In genomic region chr1:100250264-100250663, GRCh38 we compare ENCODE assay signal across 8 cellular contexts. TPM values are rescaled to one million over a fixed set of nuclear protein-coding genes. Genes with fewer than 3 reads are reported as not detected.
DNase-seq lines count a peak whose midpoint lies in the region; FAIRE-seq and TF ChIP-seq lines count a peak whose summit lies in the region.

No MANE protein-coding gene starts in this region.

- intact Hi-C loops in testis (cut with DNase I; ENCODE audit: low total_unique reads): no loop called here

- WGBS in testis, 2 donors: 0% methylated on average over 1 of the region's 1 CpG

- H3K27me3 ChIP-seq in WERI-Rb-1 (ENCODE audit: insufficient read depth, low read depth, severe bottlenecking): no peaks in the 10 kb centered on the region
- H3K27me3 ChIP-seq in keratinocyte (ENCODE audit: control insufficient read depth, extremely low read depth, insufficient read depth, low read length): no peaks in the 10 kb centered on the region
- no peaks in the 10 kb centered on the region for H3K27me3 ChIP-seq in testis

- H3K36me3 ChIP-seq in WERI-Rb-1 (no peaks in the 10 kb centered on the region), keratinocyte (ENCODE audit: control insufficient read depth in 2 of 2, extremely low read depth in 1 of 2, insufficient read depth in 2 of 2, low read length in 2 of 2) (no peaks in the 10 kb centered on the region), testis (ENCODE audit: low read depth, missing control alignments) (no peaks in the 10 kb centered on the region)

- H3K9me3 ChIP-seq in WERI-Rb-1 (ENCODE audit: severe bottlenecking) (no peaks in the 10 kb centered on the region), keratinocyte (ENCODE audit: control insufficient read depth, low read depth, low read length) (no peaks in the 10 kb centered on the region), testis (no peaks in the 10 kb centered on the region)

- H3K9ac ChIP-seq in keratinocyte (ENCODE audit: control insufficient read depth, extremely low read depth, insufficient read depth, low read length): peak overlapping the region; percentile 88

- peak overlapping the region; percentile 81 for H3K4me2 ChIP-seq in keratinocyte (ENCODE audit: control insufficient read depth, extremely low read depth, insufficient read depth, low read depth, low read length)

- dilution Hi-C loops in keratinocyte (cut with MboI; ENCODE audit: extremely low pct_ligation_motif_present, low sequenced_read_pairs): no loop called here

- H3K9me1 ChIP-seq in keratinocyte (ENCODE audit: control insufficient read depth, extremely low read depth, insufficient read depth, low read length): no peaks in the 10 kb centered on the region

- H3K4me3 ChIP-seq in WERI-Rb-1 (ENCODE audit: low read depth, low read length) (peak overlapping the region; percentile 69), keratinocyte (ENCODE audit: control insufficient read depth in 2 of 3, extremely low read depth in 1 of 3, insufficient read depth in 2 of 3, low read depth in 1 of 3, low read length in 3 of 3) (peak overlapping the region; percentile 70 to 96 (median 88)), testis (peak overlapping the region; percentile 74 to 83)

- TF ChIP-seq CTCF in WERI-Rb-1 (IDR thresholded peaks at IDR 0.05; ENCODE audit: low read depth, low read length): no peak
- TF ChIP-seq CTCF in keratinocyte (optimal IDR thresholded peaks at IDR 0.05 in 1 of 3, IDR thresholded peaks at IDR 0.05 in 1 of 3, conservative IDR thresholded peaks at IDR 0.05 in 1 of 3; ENCODE audit: extremely low read depth in 1 of 3, insufficient read depth in 2 of 3, low read length in 3 of 3): no peak
- TF ChIP-seq CTCF in testis (IDR thresholded peaks at IDR 0.05): no peak

- DNase-seq in DMS 273 (lab: John Stamatoyannopoulos, UW; ENCODE audit: unreplicated experiment) (peak; percentile 26), DMS 273 treated with DMSO at 0.1 percent for 48 hours (lab: John Stamatoyannopoulos, UW) (no peak), WERI-Rb-1 (no peak), keratinocyte (ENCODE audit: low read depth, low spot score) (no peak), testis (no peak), activated T-cell treated with anti-CD3 and anti-CD28 coated beads for 4 hours (no peak), NCI-H1930 (lab: John Stamatoyannopoulos, UW) (no peak), NCI-H345 treated with DMSO at 0.1 percent for 48 hours (lab: John Stamatoyannopoulos, UW; ENCODE audit: unreplicated experiment) (no peak)

- no peak for TF ChIP-seq POLR2A in testis (IDR thresholded peaks at IDR 0.05)

- no peaks in the 10 kb centered on the region for H4K20me1 ChIP-seq in keratinocyte (ENCODE audit: control insufficient read depth, extremely low read depth, insufficient read depth, low read length)

- peaks cover 29% of the 10 kb centered on the region for H3K79me2 ChIP-seq in keratinocyte (ENCODE audit: control insufficient read depth, insufficient read depth, low read length)

- no peak for FAIRE-seq in keratinocyte (lab: Jason Lieb, UNC)

- H3K4me1 ChIP-seq in keratinocyte (ENCODE audit: control insufficient read depth, extremely low read depth, insufficient read depth, low read length) (peaks cover 12% of the 10 kb centered on the region), testis (peaks cover 7% of the 10 kb centered on the region)

- H3K27ac ChIP-seq in WERI-Rb-1 (no peak overlapping the region), keratinocyte (ENCODE audit: control insufficient read depth, insufficient read depth, low read length) (peak overlapping the region; percentile 85), testis (peak overlapping the region; percentile 51 to 86)

- peak overlapping the region; percentile 95 for H2AFZ ChIP-seq in keratinocyte (ENCODE audit: control insufficient read depth, low read length)

RNA-seq across cellular contexts. Expression of gene DBT, which starts 0.6 kb away (rescaled TPM):
- polyA plus RNA-seq in keratinocyte (7.4 to 16.3 TPM (median 11.3 TPM) in 3 replicates), testis (ENCODE audit: insufficient read depth, low read depth, low replicate concordance) (5.9 TPM)
- polyA plus RNA-seq in keratinocyte (2011; ENCODE audit: low read depth): 3.8 TPM
- 3.8 and 9.9 TPM in 2 replicates for polyA plus RNA-seq in keratinocyte (2011; cell fraction: cytosol; rRNA removed)
- 8.0 and 10.4 TPM in 2 replicates for polyA plus RNA-seq in keratinocyte (2011; cell fraction: nucleus; rRNA removed)
- polyA plus RNA-seq in keratinocyte (2012; ENCODE audit: low replicate concordance): 8.6 and 9.2 TPM in 2 replicates
- 2.1 to 9.4 TPM (median 7.9 TPM) in 3 replicates for polyA minus RNA-seq in keratinocyte
- 3.6 TPM for polyA minus RNA-seq in keratinocyte (2011; cell fraction: cytosol; rRNA and poly(A)+ RNA removed)
- 5.4 and 16.4 TPM in 2 replicates for polyA minus RNA-seq in keratinocyte (2011; cell fraction: nucleus; rRNA and poly(A)+ RNA removed)
- 1 to 10 TPM; 6.1 to 6.4 TPM for total RNA-seq in testis

RNA-seq across cellular contexts. Expression of gene RTCA, which starts 15.8 kb away (rescaled TPM):
- 31.6 to 52.0 TPM (median 33.6 TPM) in 3 replicates for polyA plus RNA-seq in keratinocyte
- polyA plus RNA-seq in keratinocyte (2011; ENCODE audit: low read depth): 51.2 TPM
- polyA plus RNA-seq in keratinocyte (2011; cell fraction: cytosol; rRNA removed): 36.2 and 63.7 TPM in 2 replicates
- 38.1 and 43.1 TPM in 2 replicates for polyA plus RNA-seq in keratinocyte (2011; cell fraction: nucleus; rRNA removed)
- polyA plus RNA-seq in keratinocyte (2012; ENCODE audit: low replicate concordance): 30.6 and 38.5 TPM in 2 replicates
- 10.6 to 27.4 TPM (median 17.4 TPM) in 3 replicates for polyA minus RNA-seq in keratinocyte
- 24.9 TPM for polyA minus RNA-seq in keratinocyte (2011; cell fraction: cytosol; rRNA and poly(A)+ RNA removed)
- 20.7 and 25.4 TPM in 2 replicates for polyA minus RNA-seq in keratinocyte (2011; cell fraction: nucleus; rRNA and poly(A)+ RNA removed)
- total RNA-seq in testis: 10 to 100 TPM; 24.2 to 30.0 TPM
- 20.9 TPM for polyA plus RNA-seq in testis (ENCODE audit: insufficient read depth, low read depth, low replicate concordance)
